In the genomic region with DNA sequence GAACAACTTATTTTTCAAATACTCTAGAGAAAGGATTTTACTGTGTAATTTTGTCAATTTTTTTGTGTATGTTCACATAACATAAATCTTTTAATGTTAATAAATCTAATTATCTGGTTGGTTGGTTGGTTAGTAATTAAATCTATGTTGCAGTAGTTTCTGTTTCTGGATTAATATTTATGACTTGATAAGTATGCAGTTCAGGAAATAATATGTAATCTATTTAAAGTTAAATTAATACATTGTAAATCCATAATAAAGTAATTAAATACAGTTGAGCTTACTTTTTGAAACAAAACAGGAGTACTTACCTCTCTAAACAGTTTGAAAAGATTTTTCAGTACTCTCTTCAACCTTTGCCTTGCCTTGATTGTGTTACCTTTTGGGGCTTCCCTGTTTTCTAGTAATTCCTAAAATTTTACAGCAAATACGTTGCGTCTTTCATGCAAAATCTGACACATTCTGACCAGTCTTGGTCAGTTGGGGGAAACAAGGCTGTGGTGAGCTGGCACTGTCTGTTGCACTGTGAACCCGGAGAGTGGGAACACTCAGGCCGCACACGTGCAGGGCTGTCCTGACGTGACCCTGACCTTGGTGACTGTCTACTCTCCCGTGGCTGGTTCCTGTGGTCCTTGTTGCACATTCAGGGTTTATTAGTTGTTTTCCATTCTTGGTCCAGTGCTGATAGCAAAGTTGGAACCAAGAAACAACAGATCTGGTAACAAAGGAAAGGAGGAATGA, we compare ENCODE assay signal across 21 cellular contexts. TPM values are rescaled to one million over a fixed set of nuclear protein-coding genes. Genes with fewer than 3 reads are reported as not detected.
DNase-seq lines count a peak whose midpoint lies in the region; ATAC-seq, FAIRE-seq and TF ChIP-seq lines count a peak whose summit lies in the region.
"Had no signal": no experiment of that assay in that cellular context is flagged by ENCODE, and none has a peak within 500 bp of the region (broad histone marks: within the 10 kb centered on the region; RNA-seq: fewer than 3 reads in every experiment).

No MANE protein-coding gene starts in this region.

- peak overlapping the region; percentile 83 for H4K91ac ChIP-seq in IMR-90 (ENCODE audit: insufficient read depth, low read depth, low read length)

- H3K36me3 ChIP-seq in IMR-90 (ENCODE audit: control insufficient read depth, insufficient read depth, low read length) (no peaks in the 10 kb centered on the region), HepG2 (replicated peaks in 1 of 2; ENCODE audit: control insufficient read depth in 1 of 2, insufficient read depth in 2 of 2, low read length in 2 of 2) (no peaks in the 10 kb centered on the region), gastrocnemius medialis (no peaks in the 10 kb centered on the region)

- peak overlapping the region; percentile 12 for H2AK9ac ChIP-seq in IMR-90 (replicated peaks; ENCODE audit: low read depth, low read length, poor library complexity)

- H4K5ac ChIP-seq in IMR-90 (ENCODE audit: low read depth, low read length): peak overlapping the region; percentile 84

- H3K56ac ChIP-seq in IMR-90 (ENCODE audit: extremely low read depth, insufficient read depth, low read length): no peak overlapping the region

- dilution Hi-C loops in IMR-90 (cut with HindIII; ENCODE audit: low sequenced_read_pairs, unreplicated experiment): no loop called here

- H4K8ac ChIP-seq in IMR-90 (ENCODE audit: low read depth in 2 of 2, low read length in 2 of 2): peak overlapping the region; percentile 17 to 56; a peak in 3 of 4 replicates

- H3K9me1 ChIP-seq in IMR-90 (ENCODE audit: insufficient read depth, low read length): peaks cover 11% of the 10 kb centered on the region

- peak; percentile 85 for FAIRE-seq in HepG2 (lab: Jason Lieb, UNC)

- in situ Hi-C loops in IMR-90 (cut with MboI; ENCODE audit: low sequenced_read_pairs) (loop anchor here (5.0 to 10.0 kb wide), 2 partner anchors 82 to 120 kb away; a partner anchor contains a TSS), HepG2 (cut with HindIII; ENCODE audit: extremely low pct_ligation_motif_present, low pct_unique_long_range_greater_than_20kb) (loop anchor here (10.0 kb wide), 1 partner anchor 120 kb away; a partner anchor contains a TSS), gastrocnemius medialis (cut with MboI; ENCODE audit: low sequenced_read_pairs in 4 of 4) (no loop called here)

- H3K9ac ChIP-seq in IMR-90 (ENCODE audit: low read depth, low read length): no peak overlapping the region
- H3K9ac ChIP-seq in HepG2 (ENCODE audit: insufficient read depth, low read depth, low read length): peak overlapping the region; percentile 36

- H2AK5ac ChIP-seq in IMR-90 (ENCODE audit: low read depth, low read length): peak overlapping the region; percentile 84

- POLR2A ChIA-PET in IMR-90 (lab: Charles Lee; ENCODE audit: unreplicated experiment) (no interaction called here), HepG2 (lab: Yijun Ruan, JAX) (interaction anchor here (1.2 kb wide), 1 partner anchor 123 kb away, joined by 3 read pairs; a partner anchor contains a TSS)

- H3K27me3 Mint-ChIP-seq in dendritic cell treated with granulocyte-macrophage colony-stimulating factor and Interleukin-4, amounts not matched to agents 40 ng/mL and 50 ng/mL, for 4 days: no peaks in the 10 kb centered on the region
- H3K27me3 Mint-ChIP-seq in activated naive CD4-positive, alpha-beta T cell treated with anti-CD3 and anti-CD28 coated beads for 36 hours (ENCODE audit: low read depth): no peaks in the 10 kb centered on the region
- H3K27me3 Mint-ChIP-seq in activated naive CD8-positive, alpha-beta T cell treated with anti-CD3 and anti-CD28 coated beads for 36 hours: no peaks in the 10 kb centered on the region
- H3K27me3 Mint-ChIP-seq: activated CD4-positive, alpha-beta T cell treated with anti-CD3 and anti-CD28 coated beads for 36 hours; naive thymus-derived CD8-positive, alpha-beta T cell; T-helper 17 cell had no signal

- 100% methylated on average over 2 of the region's 7 CpGs; no CpG with 5 or more reads in 1 of the 2 experiments for WGBS in IMR-90 (ENCODE audit: extremely low coverage in 2 of 2, insufficient read length in 1 of 2), 2 experiments
- 9% methylated on average over 7 of the region's 7 CpGs for WGBS in HepG2 (ENCODE audit: low lambda C conversion rate)

- CTCF ChIA-PET in IMR-90 (lab: Yijun Ruan, JAX): no interaction called here
- CTCF ChIA-PET in HepG2 (lab: Yijun Ruan, JAX; ENCODE audit: low intra/inter-chr PET ratio, low total read pairs): no interaction called here
- CTCF ChIA-PET in activated naive CD4-positive, alpha-beta T cell treated with anti-CD3 and anti-CD28 coated beads for 36 hours (lab: Charles Lee): interaction anchor here (1.0 to 3.6 kb wide), 3 partner anchors 44 to 123 kb away, joined by 3 to 50 read pairs (median 19); a partner anchor contains a TSS

- H3K36me3 Mint-ChIP-seq in dendritic cell treated with granulocyte-macrophage colony-stimulating factor and Interleukin-4, amounts not matched to agents 40 ng/mL and 50 ng/mL, for 4 days (ENCODE audit: low read depth): no peaks in the 10 kb centered on the region
- no peaks in the 10 kb centered on the region for H3K36me3 Mint-ChIP-seq in activated naive CD4-positive, alpha-beta T cell treated with anti-CD3 and anti-CD28 coated beads for 36 hours (ENCODE audit: low read depth)
- H3K36me3 Mint-ChIP-seq in activated naive CD8-positive, alpha-beta T cell treated with anti-CD3 and anti-CD28 coated beads for 36 hours: no peaks in the 10 kb centered on the region

- H2BK20ac ChIP-seq in IMR-90 (ENCODE audit: low read depth, low read length): peak overlapping the region; percentile 85

- peak overlapping the region; percentile 66 for H3K4me3 Mint-ChIP-seq in dendritic cell treated with granulocyte-macrophage colony-stimulating factor and Interleukin-4, amounts not matched to agents 40 ng/mL and 50 ng/mL, for 4 days
- no peak overlapping the region for H3K4me3 Mint-ChIP-seq in activated naive CD4-positive, alpha-beta T cell treated with anti-CD3 and anti-CD28 coated beads for 36 hours
- no peak overlapping the region for H3K4me3 Mint-ChIP-seq in activated naive CD8-positive, alpha-beta T cell treated with anti-CD3 and anti-CD28 coated beads for 36 hours
- H3K4me3 Mint-ChIP-seq: activated CD4-positive, alpha-beta T cell treated with anti-CD3 and anti-CD28 coated beads for 36 hours; activated T-cell treated with anti-CD3 and anti-CD28 coated beads, Interleukin-2, amount 50 U/mL, for 72 hours; naive thymus-derived CD8-positive, alpha-beta T cell; T-helper 17 cell had no signal

- H3K27ac Mint-ChIP-seq in dendritic cell treated with granulocyte-macrophage colony-stimulating factor and Interleukin-4, amounts not matched to agents 40 ng/mL and 50 ng/mL, for 4 days: peak overlapping the region; percentile 75
- H3K27ac Mint-ChIP-seq in activated naive CD4-positive, alpha-beta T cell treated with anti-CD3 and anti-CD28 coated beads for 36 hours: no peak overlapping the region
- no peak overlapping the region for H3K27ac Mint-ChIP-seq in activated naive CD8-positive, alpha-beta T cell treated with anti-CD3 and anti-CD28 coated beads for 36 hours
- H3K27ac Mint-ChIP-seq: activated CD4-positive, alpha-beta T cell treated with anti-CD3 and anti-CD28 coated beads for 36 hours; activated T-cell treated with anti-CD3 and anti-CD28 coated beads, Interleukin-2, amount 50 U/mL, for 72 hours; naive thymus-derived CD8-positive, alpha-beta T cell; T-helper 17 cell had no signal

- H3K27me3 ChIP-seq in IMR-90 (ENCODE audit: control insufficient read depth, insufficient read depth, low read length) (no peaks in the 10 kb centered on the region), HepG2 (ENCODE audit: control insufficient read depth in 1 of 2, insufficient read depth in 2 of 2, low read length in 2 of 2) (no peaks in the 10 kb centered on the region), gastrocnemius medialis (no peaks in the 10 kb centered on the region)
- H3K27me3 ChIP-seq: spleen, stomach had no signal

- TF ChIP-seq POLR2A in IMR-90 (IDR thresholded peaks at IDR 0.05; ENCODE audit: low read depth, low read length) (no peak), HepG2 (IDR thresholded peaks at IDR 0.05; ENCODE audit: insufficient read depth in 1 of 2, low read depth in 2 of 2, low read length in 2 of 2) (peak in 1 of 2 experiments; percentile 39; a peak in 2 of 4 replicates), gastrocnemius medialis (IDR thresholded peaks at IDR 0.05) (no peak)

- H3K9me3 ChIP-seq in IMR-90 (ENCODE audit: control insufficient read depth, insufficient read depth, low read length): no peaks in the 10 kb centered on the region
- H3K9me3 ChIP-seq in HepG2 (ENCODE audit: low read length): no peaks in the 10 kb centered on the region
- H3K9me3 ChIP-seq in gastrocnemius medialis: no peaks in the 10 kb centered on the region
- H3K9me3 ChIP-seq: spleen, stomach had no signal

- H4K20me1 ChIP-seq in IMR-90 (ENCODE audit: insufficient read depth, low read length) (no peaks in the 10 kb centered on the region), HepG2 (ENCODE audit: insufficient read depth, low read length) (no peaks in the 10 kb centered on the region)

- H3K9me3 Mint-ChIP-seq in dendritic cell treated with granulocyte-macrophage colony-stimulating factor and Interleukin-4, amounts not matched to agents 40 ng/mL and 50 ng/mL, for 4 days: no peaks in the 10 kb centered on the region
- no peaks in the 10 kb centered on the region for H3K9me3 Mint-ChIP-seq in activated naive CD4-positive, alpha-beta T cell treated with anti-CD3 and anti-CD28 coated beads for 36 hours
- no peaks in the 10 kb centered on the region for H3K9me3 Mint-ChIP-seq in activated naive CD8-positive, alpha-beta T cell treated with anti-CD3 and anti-CD28 coated beads for 36 hours
- H3K9me3 Mint-ChIP-seq: activated T-cell treated with anti-CD3 and anti-CD28 coated beads, Interleukin-2, amount 50 U/mL, for 72 hours; naive thymus-derived CD8-positive, alpha-beta T cell had no signal

- H3K4ac ChIP-seq in IMR-90 (ENCODE audit: low read depth, low read length): peak overlapping the region; percentile 90

- H3K79me2 ChIP-seq in HepG2 (ENCODE audit: insufficient read depth, low read length): no peaks in the 10 kb centered on the region

- H3K14ac ChIP-seq in IMR-90 (replicated peaks; ENCODE audit: low read depth, low read length): peak overlapping the region; percentile 64

- no peak for TF ChIP-seq RAD21 in IMR-90 (IDR thresholded peaks at IDR 0.05; ENCODE audit: low read length)
- no peak for TF ChIP-seq RAD21 in HepG2 (CRISPR knock-in tag; IDR thresholded peaks at IDR 0.05)

- TF ChIP-seq EP300 in HepG2 (IDR thresholded peaks at IDR 0.05; ENCODE audit: low read depth in 2 of 2, low read length in 2 of 2) (peak in 1 of 2 experiments; percentile 64; a peak in 1 of 4 replicates), HepG2 (CRISPR knock-in tag; IDR thresholded peaks at IDR 0.05; ENCODE audit: borderline replicate concordance) (peak; percentile 44; the same call in 1 of the 2 replicates)

- H3K4me2 ChIP-seq in IMR-90 (ENCODE audit: low read depth, low read length): no peak overlapping the region
- peak overlapping the region; percentile 82 for H3K4me2 ChIP-seq in HepG2 (ENCODE audit: low read depth, low read length)

- peaks cover 56% of the 10 kb centered on the region for H3K4me1 Mint-ChIP-seq in dendritic cell treated with granulocyte-macrophage colony-stimulating factor and Interleukin-4, amounts not matched to agents 40 ng/mL and 50 ng/mL, for 4 days (ENCODE audit: low read depth)
- H3K4me1 Mint-ChIP-seq in activated naive CD4-positive, alpha-beta T cell treated with anti-CD3 and anti-CD28 coated beads for 36 hours (ENCODE audit: low read depth): peaks cover 2% of the 10 kb centered on the region
- peaks cover 7% of the 10 kb centered on the region for H3K4me1 Mint-ChIP-seq in activated naive CD8-positive, alpha-beta T cell treated with anti-CD3 and anti-CD28 coated beads for 36 hours
- H3K4me1 Mint-ChIP-seq: activated CD4-positive, alpha-beta T cell treated with anti-CD3 and anti-CD28 coated beads for 36 hours; T-helper 17 cell had no signal

- H2BK120ac ChIP-seq in IMR-90 (ENCODE audit: low read depth, low read length): peak overlapping the region; percentile 76

- peak overlapping the region; percentile 38 for H2AFZ ChIP-seq in IMR-90 (replicated peaks; ENCODE audit: low read length, poor library complexity)
- H2AFZ ChIP-seq in HepG2 (ENCODE audit: low read length): no peak overlapping the region

- no peak overlapping the region for H3K4me3 ChIP-seq in IMR-90 (ENCODE audit: insufficient read depth, low read depth, low read length)
- peak overlapping the region in 2 of 3 experiments; percentile 27 to 38; a peak in 2 of 6 replicates for H3K4me3 ChIP-seq in HepG2 (replicated peaks in 1 of 3; ENCODE audit: insufficient read depth in 1 of 3, low read depth in 2 of 3, low read length in 3 of 3)
- no peak overlapping the region for H3K4me3 ChIP-seq in gastrocnemius medialis
- H3K4me3 ChIP-seq: spleen, stomach had no signal

- no peaks in the 10 kb centered on the region for H3K79me1 ChIP-seq in IMR-90 (ENCODE audit: low read depth in 1 of 2, low read length in 2 of 2)

- peak overlapping the region; percentile 62 for H3K18ac ChIP-seq in IMR-90 (ENCODE audit: low read depth, low read length)

- peak overlapping the region; percentile 57 for H3K27ac ChIP-seq in IMR-90 (ENCODE audit: insufficient read depth, low read length)
- H3K27ac ChIP-seq in HepG2 (ENCODE audit: extremely low read length, insufficient read depth, low read length): peak overlapping the region; percentile 63
- H3K27ac ChIP-seq in gastrocnemius medialis: no peak overlapping the region
- H3K27ac ChIP-seq: epithelial cell of prostate had no signal

- BruUV-seq in IMR-90 (replicated peaks; lab: Mats Ljungman, UMichigan) (no TSS peak), HepG2 (replicated peaks; lab: Mats Ljungman, UMichigan) (TSS peak; percentile 86)

- peak overlapping the region; percentile 68 for H2BK5ac ChIP-seq in IMR-90 (ENCODE audit: low read depth, low read length, poor library complexity, severe bottlenecking)

- intact Hi-C loops in IMR-90 (cut with micrococcal nuclease) (no loop called here), HepG2 (cut with micrococcal nuclease; ENCODE audit: unreplicated experiment) (no loop called here), gastrocnemius medialis (cut with DNase I; ENCODE audit: low total_unique reads) (no loop called here)
- intact Hi-C loops in dendritic cell treated with granulocyte-macrophage colony-stimulating factor and Interleukin-4, amounts not matched to agents 40 ng/mL and 50 ng/mL, for 4 days (cut with micrococcal nuclease): loop anchor here (5.0 kb wide), 1 partner anchor 87 kb away; no protein-coding TSS in a partner anchor
- intact Hi-C loops in activated naive CD4-positive, alpha-beta T cell treated with anti-CD3 and anti-CD28 coated beads for 36 hours (cut with micrococcal nuclease): loop anchor here (10.0 kb wide), 1 partner anchor 50 kb away; a partner anchor contains a TSS

- DNase-seq in IMR-90 (no peak), HepG2 (ENCODE audit: low spot score) (peak; percentile 54), gastrocnemius medialis (peak; percentile 25 to 28), HuH-7 (ENCODE audit: low spot score) (no peak)
- no peak for DNase-seq in activated CD4-positive, alpha-beta T cell treated with anti-CD3 and anti-CD28 coated beads, Interleukin-2, amount 50 U/mL, for 4 hours
- no peak for DNase-seq in activated naive CD4-positive, alpha-beta T cell treated with anti-CD3 and anti-CD28 coated beads for 36 hours
- no peak for DNase-seq in activated naive CD8-positive, alpha-beta T cell treated with anti-CD3 and anti-CD28 coated beads for 36 hours
- DNase-seq: activated T-cell treated with anti-CD3 and anti-CD28 coated beads, Interleukin-2, amount 50 U/mL, for 72 hours; AML-193; HCEC 1CT; kidney glomerular epithelial cell; naive thymus-derived CD8-positive, alpha-beta T cell; NCI-H187; NCI-H524; spleen; stomach; T-helper 17 cell had no signal

- H3K23ac ChIP-seq in IMR-90 (ENCODE audit: low read depth, low read length): peak overlapping the region; percentile 54; the same call in 1 of the 2 replicates

- H2BK15ac ChIP-seq in IMR-90 (ENCODE audit: low read depth, low read length): peak overlapping the region; percentile 51; the same call in 2 of the 3 replicates

- no peak for ATAC-seq in IMR-90 (ENCODE audit: low read depth)
- peak; percentile 95 for ATAC-seq in HepG2
- no peak for ATAC-seq in gastrocnemius medialis
- ATAC-seq: activated CD4-positive, alpha-beta T cell treated with anti-CD3 and anti-CD28 coated beads for 36 hours; naive thymus-derived CD8-positive, alpha-beta T cell; T-helper 17 cell had no signal

- TF ChIP-seq CTCF in IMR-90 (conservative IDR thresholded peaks at IDR 0.05; ENCODE audit: low read depth, low read length): no peak
- TF ChIP-seq CTCF in HepG2 (CRISPR knock-in tag; IDR thresholded peaks at IDR 0.05): no peak
- TF ChIP-seq CTCF in gastrocnemius medialis (IDR thresholded peaks at IDR 0.05 in 4 of 5, conservative IDR thresholded peaks at IDR 0.05 in 1 of 5): no peak

- peaks cover 12% of the 10 kb centered on the region for H3K4me1 ChIP-seq in IMR-90 (ENCODE audit: control insufficient read depth, insufficient read depth, low read length)
- H3K4me1 ChIP-seq in HepG2 (ENCODE audit: insufficient read depth, low read length): peaks cover 35% of the 10 kb centered on the region
- peaks cover 4 to 7% of the 10 kb centered on the region in 2 donors for H3K4me1 ChIP-seq in gastrocnemius medialis

RNA-seq across cellular contexts. Expression of a gene that starts 45.6 kb away (rescaled TPM):
- total RNA-seq in IMR-90 (2012; rRNA removed) (0.56 and 1.3 TPM in 2 replicates), HepG2 (2016; rRNA removed; fragmentation: Illumina TruSeq; extraction: Trizol) (0.08 and 0.15 TPM in 2 replicates), gastrocnemius medialis (1 to 10 TPM; 1.7 to 5.8 (median 5.4) TPM)
- polyA plus RNA-seq in IMR-90 (2012; rRNA removed) (0.32 and 0.47 TPM in 2 replicates), HepG2 (2011; rRNA removed) (0.04 and 0.08 TPM in 2 replicates)
- 0.16 and 0.18 TPM in 2 replicates for polyA plus RNA-seq in IMR-90 (2012; cell fraction: cytosol; rRNA removed)
- polyA plus RNA-seq in IMR-90 (2012; cell fraction: nucleus; rRNA removed; ENCODE audit: low replicate concordance): 0.10 TPM in 1 of 2 replicates, not detected in the other
- total RNA-seq in HepG2 (2016; cell fraction: cytosol; rRNA removed; fragmentation: Illumina TruSeq; extraction: Trizol; ENCODE audit: low read depth): not detected in 2 replicates
- 0.11 and 0.16 TPM in 2 replicates for total RNA-seq in HepG2 (2016; cell fraction: insoluble cytoplasmic fraction; rRNA removed; fragmentation: Illumina TruSeq; extraction: Trizol)
- total RNA-seq in HepG2 (2016; cell fraction: membrane; rRNA removed; fragmentation: Illumina TruSeq; extraction: Trizol): 0.03 and 0.06 TPM in 2 replicates
- total RNA-seq in HepG2 (2016; cell fraction: nucleus; rRNA removed; fragmentation: Illumina TruSeq; extraction: Trizol): 0.59 and 0.88 TPM in 2 replicates
- 0.01 and 0.03 TPM in 2 replicates for polyA plus RNA-seq in HepG2 (2011; cell fraction: cytosol; rRNA removed)
- polyA plus RNA-seq in HepG2 (2011; cell fraction: nucleus; rRNA removed): 0.10 and 0.24 TPM in 2 replicates
- 0.13 and 0.34 TPM in 2 replicates for polyA plus RNA-seq in HepG2 (2012)
- not detected in 2 replicates for polyA plus RNA-seq in HepG2 (2016; cell fraction: cytosol; fragmentation: Illumina TruSeq; extraction: Trizol; ENCODE audit: low read depth)
- 0.15 TPM in 2 replicates for polyA plus RNA-seq in HepG2 (2016; cell fraction: insoluble cytoplasmic fraction; fragmentation: Illumina TruSeq; extraction: Trizol; ENCODE audit: low read depth)
- polyA plus RNA-seq in HepG2 (2016; cell fraction: membrane; fragmentation: Illumina TruSeq; extraction: Trizol; ENCODE audit: low read depth): not detected in 2 replicates
- polyA plus RNA-seq in HepG2 (2016; cell fraction: nucleus; fragmentation: Illumina TruSeq; extraction: Trizol; ENCODE audit: insufficient read depth, low read depth): 0.31 and 0.48 TPM in 2 replicates
- not detected in 2 replicates for polyA minus RNA-seq in HepG2 (2011; rRNA and poly(A)+ RNA removed; ENCODE audit: low replicate concordance)
- not detected in 2 replicates for polyA minus RNA-seq in HepG2 (2011; cell fraction: cytosol; rRNA and poly(A)+ RNA removed)
- 0.39 and 1.1 TPM in 2 replicates for polyA minus RNA-seq in HepG2 (2011; cell fraction: nucleus; rRNA and poly(A)+ RNA removed)
- not detected for total RNA-seq in activated naive CD4-positive, alpha-beta T cell treated with anti-CD3 and anti-CD28 coated beads for 36 hours
- total RNA-seq in activated naive CD8-positive, alpha-beta T cell treated with anti-CD3 and anti-CD28 coated beads for 36 hours: 1 to 10 TPM; 1.1 to 1.4 TPM
- total RNA-seq: chondrocyte had no signal

Comparison
In these comparisons a context has a peak if more than half of its experiments do, and no peak if none do; other contexts are left out.
1. DNase-seq: peak in HepG2 (single experiment) and gastrocnemius medialis (2 of 2); none in IMR-90 (single experiment), activated CD4-positive, alpha-beta T cell treated with anti-CD3 and anti-CD28 coated beads, Interleukin-2, amount 50 U/mL, for 4 hours (0 of 2), activated naive CD4-positive, alpha-beta T cell treated with anti-CD3 and anti-CD28 coated beads for 36 hours (single experiment), HuH-7 (single experiment) and activated naive CD8-positive, alpha-beta T cell treated with anti-CD3 and anti-CD28 coated beads for 36 hours (single experiment).
2. H3K27ac ChIP-seq: peak in IMR-90 (single experiment) and HepG2 (single experiment); none in gastrocnemius medialis (0 of 4).
3. H3K4me3 ChIP-seq: peak in HepG2 (2 of 3); none in IMR-90 (single experiment) and gastrocnemius medialis (0 of 4).
4. in situ Hi-C loops: an anchor here in IMR-90 (5.0 to 10.0 kb wide) and HepG2 (10.0 kb wide); none called in gastrocnemius medialis.
5. intact Hi-C loops: an anchor here in dendritic cell treated with granulocyte-macrophage colony-stimulating factor and Interleukin-4, amounts not matched to agents 40 ng/mL and 50 ng/mL, for 4 days (5.0 kb wide) and activated naive CD4-positive, alpha-beta T cell treated with anti-CD3 and anti-CD28 coated beads for 36 hours (10.0 kb wide); none called in IMR-90, HepG2 and gastrocnemius medialis.